ENCODE assay signal across 8 cellular contexts in genomic region chr5:98771389-98772109, GRCh38. TPM values are rescaled to one million over a fixed set of nuclear protein-coding genes. Genes with fewer than 3 reads are reported as not detected.
DNase-seq lines count a peak whose midpoint lies in the region; ATAC-seq and TF ChIP-seq lines count a peak whose summit lies in the region.

No MANE protein-coding gene starts in this region.

- 3% methylated on average over 18 of the region's 18 CpGs for WGBS in suprapubic skin

- TF ChIP-seq POLR2A in suprapubic skin (IDR thresholded peaks at IDR 0.05), result no peak

- TF ChIP-seq CTCF in epithelial cell of proximal tubule (conservative IDR thresholded peaks at IDR 0.05; ENCODE audit: low read depth, low read length), result peak; percentile 97
- peak; percentile 81 to 86 for TF ChIP-seq CTCF in suprapubic skin (IDR thresholded peaks at IDR 0.05)

- no peak overlapping the region for H3K27ac Mint-ChIP-seq in activated CD8-positive, alpha-beta T cell treated with anti-CD3 and anti-CD28 coated beads, Interleukin-2, amount 10 ng/mL, durations not matched to agents 7 days and 5 days

- H3K4me1 ChIP-seq in mucosa of stomach (ENCODE audit: control insufficient read depth, insufficient read depth, low read length) (peaks cover 9% of the 10 kb centered on the region), suprapubic skin (peaks cover 65% of the 10 kb centered on the region)

- H3K9ac ChIP-seq in mucosa of stomach (ENCODE audit: low read length), result peak overlapping the region; percentile 74

- no peaks in the 10 kb centered on the region for H3K9me3 ChIP-seq in mucosa of stomach (ENCODE audit: control insufficient read depth, low read length)
- H3K9me3 ChIP-seq in suprapubic skin, result no peaks in the 10 kb centered on the region

- H3K27me3 ChIP-seq in mucosa of stomach (ENCODE audit: control insufficient read depth, insufficient read depth, low read length), result no peaks in the 10 kb centered on the region
- H3K27me3 ChIP-seq in suprapubic skin, result no peaks in the 10 kb centered on the region

- ATAC-seq in activated CD8-positive, alpha-beta T cell treated with anti-CD3 and anti-CD28 coated beads, Interleukin-2, amount 10 ng/mL, durations not matched to agents 7 days and 5 days, result no peak

- CTCF ChIA-PET in activated CD8-positive, alpha-beta T cell treated with anti-CD3 and anti-CD28 coated beads, Interleukin-2, amount 10 ng/mL, durations not matched to agents 7 days and 5 days (lab: Charles Lee), result interaction anchor here (0.8 to 7.1 kb wide), 19 partner anchors 12 to 1541 kb away, joined by 3 to 71 read pairs (median 3); no protein-coding TSS in a partner anchor

- H3K36me3 Mint-ChIP-seq in activated CD8-positive, alpha-beta T cell treated with anti-CD3 and anti-CD28 coated beads, Interleukin-2, amount 10 ng/mL, durations not matched to agents 7 days and 5 days (ENCODE audit: low read depth), result no peaks in the 10 kb centered on the region

- peak overlapping the region; percentile 86 for H3K4me3 ChIP-seq in epithelial cell of proximal tubule (ENCODE audit: low read depth, low read length)
- peak overlapping the region; percentile 89 for H3K4me3 ChIP-seq in mucosa of stomach (ENCODE audit: low read length)
- peak overlapping the region; percentile 72 for H3K4me3 ChIP-seq in suprapubic skin

- no peaks in the 10 kb centered on the region for H3K36me3 ChIP-seq in mucosa of stomach (ENCODE audit: control insufficient read depth, insufficient read depth, low read length)
- H3K36me3 ChIP-seq in suprapubic skin, result no peaks in the 10 kb centered on the region

- H3K9me3 Mint-ChIP-seq in activated CD8-positive, alpha-beta T cell treated with anti-CD3 and anti-CD28 coated beads, Interleukin-2, amount 10 ng/mL, durations not matched to agents 7 days and 5 days (ENCODE audit: insufficient read depth), result no peaks in the 10 kb centered on the region

- POLR2A ChIA-PET in activated CD8-positive, alpha-beta T cell treated with anti-CD3 and anti-CD28 coated beads, Interleukin-2, amount 10 ng/mL, durations not matched to agents 7 days and 5 days (lab: Charles Lee), result no interaction called here

- peak overlapping the region; percentile 42 for H3K27ac ChIP-seq in suprapubic skin

- H3K27me3 Mint-ChIP-seq in activated CD8-positive, alpha-beta T cell treated with anti-CD3 and anti-CD28 coated beads, Interleukin-2, amount 10 ng/mL, durations not matched to agents 7 days and 5 days (ENCODE audit: low read depth), result peaks cover 72% of the 10 kb centered on the region

- peak overlapping the region; percentile 84 for H3K4me3 Mint-ChIP-seq in activated CD8-positive, alpha-beta T cell treated with anti-CD3 and anti-CD28 coated beads, Interleukin-2, amount 10 ng/mL, durations not matched to agents 7 days and 5 days

- TF ChIP-seq EP300 in suprapubic skin (IDR thresholded peaks at IDR 0.05), result no peak

- peak; percentile 96 for DNase-seq in ELR (ENCODE audit: low read depth)
- DNase-seq in HPDE6-E6E7 (ENCODE audit: extremely low spot score), result peak; percentile 55
- peak; percentile 92 for DNase-seq in NCI-H748 treated with DMSO at 0.1 percent for 48 hours (lab: John Stamatoyannopoulos, UW)
- DNase-seq in activated CD8-positive, alpha-beta T cell treated with anti-CD3 and anti-CD28 coated beads, Interleukin-2, amount 10 ng/mL, durations not matched to agents 7 days and 5 days, result peak; percentile 74
- DNase-seq in epithelial cell of proximal tubule (ENCODE audit: low read depth), result peak; percentile 79
- peak in 1 of 2 donors; percentile 64 for DNase-seq in suprapubic skin (ENCODE audit: low spot score in 2 of 2)
- DNase-seq in GM19240 (ENCODE audit: insufficient read length, low spot score), result no peak

- peaks cover 49% of the 10 kb centered on the region for H3K4me1 Mint-ChIP-seq in activated CD8-positive, alpha-beta T cell treated with anti-CD3 and anti-CD28 coated beads, Interleukin-2, amount 10 ng/mL, durations not matched to agents 7 days and 5 days (ENCODE audit: low read depth)

RNA-seq across cellular contexts. Expression of gene RGMB, which starts 1.9 kb away (rescaled TPM):
- total RNA-seq in activated CD8-positive, alpha-beta T cell treated with anti-CD3 and anti-CD28 coated beads, Interleukin-2, amount 10 ng/mL, durations not matched to agents 7 days and 5 days, result under 1 TPM; 0.13 to 0.16 TPM
- total RNA-seq in epithelial cell of proximal tubule, result 19.5 and 20.9 TPM in 2 replicates
- 10 to 100 TPM; 47.7 to 73.2 (median 70.8) TPM for total RNA-seq in suprapubic skin

Comparison
In these comparisons a context has a peak if more than half of its experiments do, and no peak if none do; other contexts are left out.
1. RNA of gene RGMB, which starts 1.9 kb away (total RNA-seq): 47.7 to 73.2 TPM in suprapubic skin and 19.5 to 20.9 TPM in epithelial cell of proximal tubule; 0.13 to 0.16 TPM in activated CD8-positive, alpha-beta T cell treated with anti-CD3 and anti-CD28 coated beads, Interleukin-2, amount 10 ng/mL, durations not matched to agents 7 days and 5 days; every median in the first group is over 10 times any median in the second.
2. Peak in every context shown above with its lines, with median percentiles within 50 percentile points of each other: H3K4me3 ChIP-seq.